Comparison of ENCODE assay signal across 9 cellular contexts in genomic region chr9:347667-348292, GRCh38.
DNase-seq lines count a peak whose midpoint lies in the region; TF ChIP-seq lines count a peak whose summit lies in the region.
"Had no signal": no experiment of that assay in that cellular context is flagged by ENCODE, and none has a peak within 500 bp of the region (broad histone marks: within the 10 kb centered on the region; RNA-seq: fewer than 3 reads in every experiment).

No MANE protein-coding gene starts in this region.

- H3K79me2 ChIP-seq in DOHH2 (ENCODE audit: control insufficient read depth, low read length) = no peaks in the 10 kb centered on the region

- DNase-seq in LNCaP clone FGC (ENCODE audit: low read depth) = peak; percentile 18
- DNase-seq in activated T-helper 1 cell treated with anti-CD3 and anti-CD28 coated beads, Interleukin-12 subunit alpha, Interleukin-12 subunit beta, Interleukin-2, Interleukin-4 antibody, amounts not matched to agents 30 ng/mL and 10 ng/mL and 1 ng/mL, durations not matched to agents 14 hours and 24 hours and 36 hours (ENCODE audit: low spot score) = no peak
- DNase-seq in hepatic stellate cell (ENCODE audit: low spot score) = peak; percentile 4
- DNase-seq in superior temporal gyrus (ENCODE audit: extremely low spot score) = peak; percentile 82
- no peak for DNase-seq in activated CD4-positive, alpha-beta T cell treated with anti-CD3 and anti-CD28 coated beads for 48 hours
- no peak for DNase-seq in activated gamma-delta T cell (lab: John Stamatoyannopoulos, UW)
- no peak for DNase-seq in stimulated activated naive CD4-positive, alpha-beta T cell (lab: John Stamatoyannopoulos, UW)

- intact Hi-C loops in activated T-helper 1 cell treated with anti-CD3 and anti-CD28 coated beads, Interleukin-12 subunit alpha, Interleukin-12 subunit beta, Interleukin-2, Interleukin-4 antibody, amounts not matched to agents 30 ng/mL and 10 ng/mL and 1 ng/mL, durations not matched to agents 14 hours and 24 hours and 36 hours (cut with micrococcal nuclease) = no loop called here

- H3K36me3 Mint-ChIP-seq in activated T-helper 1 cell treated with anti-CD3 and anti-CD28 coated beads, Interleukin-12 subunit alpha, Interleukin-12 subunit beta, Interleukin-2, Interleukin-4 antibody, amounts not matched to agents 30 ng/mL and 10 ng/mL and 1 ng/mL, durations not matched to agents 14 hours and 24 hours and 36 hours (ENCODE audit: low read depth) = peaks cover 56% of the 10 kb centered on the region

- no peaks in the 10 kb centered on the region for H3F3A ChIP-seq in DOHH2 (ENCODE audit: control insufficient read depth, insufficient read depth)

- peaks cover 38% of the 10 kb centered on the region for H3K36me3 ChIP-seq in DOHH2 (ENCODE audit: control insufficient read depth, low read length)

- H3K9me3 Mint-ChIP-seq in activated T-helper 1 cell treated with anti-CD3 and anti-CD28 coated beads, Interleukin-12 subunit alpha, Interleukin-12 subunit beta, Interleukin-2, Interleukin-4 antibody, amounts not matched to agents 30 ng/mL and 10 ng/mL and 1 ng/mL, durations not matched to agents 14 hours and 24 hours and 36 hours = no peaks in the 10 kb centered on the region

- H3K4me3 ChIP-seq in DOHH2 (ENCODE audit: low read length) = no peak overlapping the region
- no peak overlapping the region for H3K4me3 ChIP-seq in LNCaP clone FGC (ENCODE audit: low read depth, low read length)
- H3K4me3 ChIP-seq: skin epidermis had no signal

- H3K27ac ChIP-seq in DOHH2 (ENCODE audit: low read depth, low read length) = no peak overlapping the region
- H3K27ac ChIP-seq: skin epidermis had no signal

- peak overlapping the region; percentile 16 for H3K27ac Mint-ChIP-seq in activated T-helper 1 cell treated with anti-CD3 and anti-CD28 coated beads, Interleukin-12 subunit alpha, Interleukin-12 subunit beta, Interleukin-2, Interleukin-4 antibody, amounts not matched to agents 30 ng/mL and 10 ng/mL and 1 ng/mL, durations not matched to agents 14 hours and 24 hours and 36 hours

- no peaks in the 10 kb centered on the region for H3K9me2 ChIP-seq in DOHH2 (replicated peaks; ENCODE audit: control insufficient read depth, low read length)

- peak; percentile 51 for TF ChIP-seq CTCF in DOHH2 (IDR thresholded peaks at IDR 0.05; ENCODE audit: low read depth, low read length, poor library complexity, severe bottlenecking)
- peak; percentile 90 for TF ChIP-seq CTCF in LNCaP clone FGC (IDR thresholded peaks at IDR 0.05; ENCODE audit: control insufficient read depth, extremely low read depth, insufficient read depth)

- peaks cover 20% of the 10 kb centered on the region for H3K4me1 Mint-ChIP-seq in activated T-helper 1 cell treated with anti-CD3 and anti-CD28 coated beads, Interleukin-12 subunit alpha, Interleukin-12 subunit beta, Interleukin-2, Interleukin-4 antibody, amounts not matched to agents 30 ng/mL and 10 ng/mL and 1 ng/mL, durations not matched to agents 14 hours and 24 hours and 36 hours (ENCODE audit: low read depth)

- H3K9me3 ChIP-seq in DOHH2 (ENCODE audit: control insufficient read depth, insufficient read depth, low read length) = no peaks in the 10 kb centered on the region

- H4K20me1 ChIP-seq in DOHH2 (ENCODE audit: control insufficient read depth, insufficient read depth, low read depth, low read length) = no peaks in the 10 kb centered on the region

- H3K27me3 Mint-ChIP-seq in activated T-helper 1 cell treated with anti-CD3 and anti-CD28 coated beads, Interleukin-12 subunit alpha, Interleukin-12 subunit beta, Interleukin-2, Interleukin-4 antibody, amounts not matched to agents 30 ng/mL and 10 ng/mL and 1 ng/mL, durations not matched to agents 14 hours and 24 hours and 36 hours (ENCODE audit: insufficient read depth) = no peaks in the 10 kb centered on the region

- no peak overlapping the region for H3K4me3 Mint-ChIP-seq in activated T-helper 1 cell treated with anti-CD3 and anti-CD28 coated beads, Interleukin-12 subunit alpha, Interleukin-12 subunit beta, Interleukin-2, Interleukin-4 antibody, amounts not matched to agents 30 ng/mL and 10 ng/mL and 1 ng/mL, durations not matched to agents 14 hours and 24 hours and 36 hours

- H3K27me3 ChIP-seq in DOHH2 (ENCODE audit: control insufficient read depth, low read length) = no peaks in the 10 kb centered on the region

- no peak overlapping the region for H3K4me2 ChIP-seq in DOHH2 (ENCODE audit: low read length)

- H3K4me1 ChIP-seq in DOHH2 (ENCODE audit: control insufficient read depth, low read length) = no peaks in the 10 kb centered on the region

Comparison
In these comparisons a context has a peak if more than half of its experiments do, and no peak if none do; other contexts are left out.
1. DNase-seq: peak in LNCaP clone FGC (single experiment), hepatic stellate cell (single experiment) and superior temporal gyrus (single experiment); none in activated T-helper 1 cell treated with anti-CD3 and anti-CD28 coated beads, Interleukin-12 subunit alpha, Interleukin-12 subunit beta, Interleukin-2, Interleukin-4 antibody, amounts not matched to agents 30 ng/mL and 10 ng/mL and 1 ng/mL, durations not matched to agents 14 hours and 24 hours and 36 hours (single experiment), activated CD4-positive, alpha-beta T cell treated with anti-CD3 and anti-CD28 coated beads for 48 hours (single experiment), activated gamma-delta T cell (single experiment) and stimulated activated naive CD4-positive, alpha-beta T cell (0 of 6).